1 cellular context compared by ENCODE assay signal in the genomic region with DNA sequence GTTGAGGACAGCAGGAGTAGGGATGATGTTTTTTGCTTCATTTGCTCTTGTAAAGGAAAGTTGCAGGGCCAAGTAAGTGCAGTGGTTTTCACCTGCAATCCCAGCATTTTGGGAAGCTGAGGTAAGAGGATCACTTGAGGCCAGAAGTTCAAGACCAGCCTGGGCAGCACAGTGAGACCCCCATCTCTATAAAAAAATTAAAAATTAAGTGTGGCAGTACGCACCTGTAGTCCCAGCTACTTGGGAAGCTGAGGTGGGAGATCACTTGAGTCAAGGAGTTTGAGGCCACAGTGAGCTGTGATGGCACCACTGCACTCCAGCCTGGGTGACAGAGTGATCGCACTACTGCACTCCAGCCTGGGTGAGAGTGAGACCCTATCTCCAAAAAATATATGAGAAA.
TF ChIP-seq lines count a peak whose summit lies in the region.

No MANE protein-coding gene starts in this region.

TF ChIP-seq in IMR-90, 13 proteins besides CTCF, POLR2A, EP300 and RAD21:
- TF ChIP-seq CHD1 (IDR thresholded peaks at IDR 0.05; ENCODE audit: low read depth, low read length) (no peak), RCOR1 (IDR thresholded peaks at IDR 0.05; ENCODE audit: insufficient replicate concordance, low read length) (no peak), RFX5 (IDR thresholded peaks at IDR 0.05; ENCODE audit: low read depth, low read length) (no peak), MAZ (IDR thresholded peaks at IDR 0.05; ENCODE audit: borderline replicate concordance, low read depth, low read length) (no peak), CEBPB (IDR thresholded peaks at IDR 0.05; ENCODE audit: low read depth, low read length) (no peak), MXI1 (IDR thresholded peaks at IDR 0.05; ENCODE audit: borderline replicate concordance, low read depth, low read length) (no peak), NFE2L2 (IDR thresholded peaks at IDR 0.05; ENCODE audit: low read depth, low read length) (no peak), BHLHE40 (IDR thresholded peaks at IDR 0.05; ENCODE audit: low read depth, low read length) (no peak), FOS (IDR thresholded peaks at IDR 0.05; ENCODE audit: low read depth, low read length) (no peak), SMC3 (IDR thresholded peaks at IDR 0.05; ENCODE audit: low read depth, low read length) (no peak)
- TF ChIP-seq, protein P1, sequence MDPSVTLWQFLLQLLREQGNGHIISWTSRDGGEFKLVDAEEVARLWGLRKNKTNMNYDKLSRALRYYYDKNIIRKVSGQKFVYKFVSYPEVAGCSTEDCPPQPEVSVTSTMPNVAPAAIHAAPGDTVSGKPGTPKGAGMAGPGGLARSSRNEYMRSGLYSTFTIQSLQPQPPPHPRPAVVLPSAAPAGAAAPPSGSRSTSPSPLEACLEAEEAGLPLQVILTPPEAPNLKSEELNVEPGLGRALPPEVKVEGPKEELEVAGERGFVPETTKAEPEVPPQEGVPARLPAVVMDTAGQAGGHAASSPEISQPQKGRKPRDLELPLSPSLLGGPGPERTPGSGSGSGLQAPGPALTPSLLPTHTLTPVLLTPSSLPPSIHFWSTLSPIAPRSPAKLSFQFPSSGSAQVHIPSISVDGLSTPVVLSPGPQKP (IDR thresholded peaks at IDR 0.05; ENCODE audit: borderline replicate concordance, low read depth, low read length), result no peak
